19 cellular contexts compared by ENCODE assay signal in genomic region chr2:234913208-234913626, GRCh38. TPM values are rescaled to one million over a fixed set of nuclear protein-coding genes. Genes with fewer than 3 reads are reported as not detected.
DNase-seq lines count a peak whose midpoint lies in the region; ATAC-seq and TF ChIP-seq lines count a peak whose summit lies in the region.
"Had no signal": no experiment of that assay in that cellular context is flagged by ENCODE, and none has a peak within 500 bp of the region (broad histone marks: within the 10 kb centered on the region; RNA-seq: fewer than 3 reads in every experiment).

No MANE protein-coding gene starts in this region.

- no peak for TF ChIP-seq POLR2A in uterus (IDR thresholded peaks at IDR 0.05)

- H3K4me1 ChIP-seq in neuron (ENCODE audit: insufficient read depth, low read length) (peaks cover 11% of the 10 kb centered on the region), heart right ventricle (peaks cover 0 to 10% (median 0%) of the 10 kb centered on the region in 9 donors), uterus (no peaks in the 10 kb centered on the region)
- H3K4me1 ChIP-seq: SJCRH30 had no signal

- H3K27me3 ChIP-seq in neuron (ENCODE audit: insufficient read depth, low read length) = no peaks in the 10 kb centered on the region
- H3K27me3 ChIP-seq in heart right ventricle = no peaks in the 10 kb centered on the region
- H3K27me3 ChIP-seq in uterus = no peaks in the 10 kb centered on the region
- H3K27me3 ChIP-seq: BLaER1, SJCRH30 had no signal

- no peak for ATAC-seq in heart right ventricle
- ATAC-seq: activated CD8-positive, alpha-beta memory T cell treated with anti-CD3 and anti-CD28 coated beads, Interleukin-2, amount 10 ng/mL, durations not matched to agents 7 days and 5 days; stimulated activated naive B cell treated with anti-CD40 and anti-IgM and Interleukin-4, amounts not matched to agents 10 μg/mL and 1 μg/mL and 100 μg/mL, for 72 hours had no signal

- H3K36me3 ChIP-seq in neuron (ENCODE audit: insufficient read depth, low read length) (no peaks in the 10 kb centered on the region), heart right ventricle (no peaks in the 10 kb centered on the region), uterus (no peaks in the 10 kb centered on the region)
- H3K36me3 ChIP-seq: BLaER1, SJCRH30 had no signal

- H3K4me3 ChIP-seq in choroid plexus epithelial cell (ENCODE audit: low read depth, low read length) (no peak overlapping the region), neuron (ENCODE audit: low read length) (no peak overlapping the region), heart right ventricle (no peak overlapping the region), uterus (no peak overlapping the region)
- H3K4me3 ChIP-seq: BLaER1, SJCRH30 had no signal

- H3K27ac ChIP-seq in heart right ventricle (no peak overlapping the region), uterus (no peak overlapping the region)
- H3K27ac ChIP-seq: BLaER1, SJCRH30 had no signal

- TF ChIP-seq CTCF in choroid plexus epithelial cell (conservative IDR thresholded peaks at IDR 0.05; ENCODE audit: low read depth, low read length) (no peak), heart right ventricle (IDR thresholded peaks at IDR 0.05) (no peak), uterus (IDR thresholded peaks at IDR 0.05) (no peak)

- peak overlapping the region; percentile 11 for H2AFZ ChIP-seq in neuron (ENCODE audit: low read depth, low read length)

- WGBS in heart right ventricle, 2 donors = 83% methylated on average over 5 of the region's 5 CpGs

- intact Hi-C loops in heart right ventricle (cut with DNase I) = no loop called here
- intact Hi-C loops in uterus (cut with DNase I; ENCODE audit: low total_unique reads) = no loop called here

- DNase-seq in NCI-H1092 treated with DMSO at 0.1 percent for 48 hours (lab: John Stamatoyannopoulos, UW) (peak; percentile 1), NCI-H1092 (lab: John Stamatoyannopoulos, UW) (no peak), NCI-H2227 (lab: John Stamatoyannopoulos, UW; ENCODE audit: unreplicated experiment) (peak; percentile 18), choroid plexus epithelial cell (ENCODE audit: low read depth) (peak; percentile 50), heart right ventricle (no peak), uterus (no peak), GDM1 (lab: John Stamatoyannopoulos, UW) (no peak)
- DNase-seq: 8988T; activated CD4-positive, CD25-positive, alpha-beta regulatory T cell treated with anti-CD3 and anti-CD28 coated beads, Interleukin-2, amount 50 U/mL, for 72 hours; activated CD8-positive, alpha-beta memory T cell treated with anti-CD3 and anti-CD28 coated beads, Interleukin-2, amount 10 ng/mL, durations not matched to agents 7 days and 5 days; glutamatergic neuron; mesendoderm; NCI-H226; nephron progenitor cell; stimulated activated naive B cell treated with anti-CD40 and anti-IgM and Interleukin-4, amounts not matched to agents 10 μg/mL and 1 μg/mL and 100 μg/mL, for 72 hours; T-helper 9 cell had no signal

- no peaks in the 10 kb centered on the region for H3K9me3 ChIP-seq in neuron (ENCODE audit: low read length)
- H3K9me3 ChIP-seq in heart right ventricle = no peaks in the 10 kb centered on the region
- no peaks in the 10 kb centered on the region for H3K9me3 ChIP-seq in uterus
- H3K9me3 ChIP-seq: BLaER1, SJCRH30 had no signal

RNA-seq across cellular contexts. Expression of gene SH3BP4, which starts 38.6 kb away (rescaled TPM):
- total RNA-seq in heart right ventricle = 10 to 100 TPM in 6 of 10 donors, 1 to 10 TPM in 4; 6.3 to 14.2 (median 10.8) TPM
- 10 to 100 TPM in 1 of 2 donors, 1 to 10 TPM in 1; 8.7 to 15.3 TPM for polyA plus RNA-seq in heart right ventricle
- total RNA-seq in uterus = 10 to 100 TPM; 13.5 to 28.4 (median 20.1) TPM

Comparison
In these comparisons a context has a peak if more than half of its experiments do, and no peak if none do; other contexts are left out.
1. DNase-seq: peak in NCI-H1092 treated with DMSO at 0.1 percent for 48 hours (single experiment), NCI-H2227 (single experiment) and choroid plexus epithelial cell (single experiment); none in NCI-H1092 (single experiment), heart right ventricle (0 of 2), uterus (0 of 2) and GDM1 (single experiment).